17 cellular contexts compared by ENCODE assay signal in the genomic region with DNA sequence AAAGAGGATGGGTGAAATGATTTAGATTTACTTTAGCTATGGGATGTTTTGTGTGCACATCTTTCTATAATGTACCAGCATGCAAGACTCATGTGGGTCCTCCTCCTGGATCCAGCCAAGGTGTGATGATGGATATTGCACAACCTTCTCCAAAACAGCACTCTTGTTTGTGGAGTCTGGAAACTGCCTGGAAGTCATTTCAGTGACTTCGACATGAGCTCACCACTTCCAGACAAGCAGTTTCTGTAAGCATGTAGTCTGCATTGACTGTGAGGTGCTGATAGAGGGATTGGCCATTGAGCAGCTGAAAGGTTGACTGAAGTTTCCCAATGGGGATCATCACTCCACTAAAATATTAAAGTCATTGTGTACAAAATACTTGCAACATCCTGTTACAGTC.
A peak's percentile ranks its signal among the peaks of the same experiment; 100 is the strongest.
DNase-seq lines count a peak whose midpoint lies in the region; ATAC-seq, FAIRE-seq and TF ChIP-seq lines count a peak whose summit lies in the region.
"Had no signal": no experiment of that assay in that cellular context is flagged by ENCODE, and none has a peak within 500 bp of the region (broad histone marks: within the 10 kb centered on the region; RNA-seq: fewer than 3 reads in every experiment).

No MANE protein-coding gene starts in this region.

- H3K36me3 ChIP-seq in mammary epithelial cell (ENCODE audit: insufficient read depth, low read length) (no peaks in the 10 kb centered on the region), HepG2 (replicated peaks in 1 of 2; ENCODE audit: control insufficient read depth in 1 of 2, insufficient read depth in 2 of 2, low read length in 2 of 2) (no peaks in the 10 kb centered on the region), right lobe of liver (no peaks in the 10 kb centered on the region), transverse colon (no peaks in the 10 kb centered on the region)
- H3K36me3 ChIP-seq: BLaER1, HAP-1 had no signal

- no peaks in the 10 kb centered on the region for H3K27me3 Mint-ChIP-seq in MCF 10A (ENCODE audit: insufficient read depth, unreplicated experiment)

- POLR2A ChIA-PET in MCF 10A (lab: Yijun Ruan, JAX), result interaction anchor here (0.9 kb wide), 1 partner anchor 20 kb away, joined by 3 read pairs; no protein-coding TSS in a partner anchor
- POLR2A ChIA-PET in HepG2 (lab: Yijun Ruan, JAX), result no interaction called here

- H3K36me3 Mint-ChIP-seq in MCF 10A (ENCODE audit: insufficient read depth, unreplicated experiment), result no peaks in the 10 kb centered on the region

- no peak overlapping the region for H3K27ac Mint-ChIP-seq in MCF 10A (ENCODE audit: low read depth, unreplicated experiment)

- dilution Hi-C loops in mammary epithelial cell (cut with HindIII; ENCODE audit: low sequenced_read_pairs), result no loop called here

- H3K79me2 ChIP-seq in mammary epithelial cell (ENCODE audit: insufficient read depth, low read length), result no peaks in the 10 kb centered on the region
- H3K79me2 ChIP-seq in HepG2 (ENCODE audit: insufficient read depth, low read length), result no peaks in the 10 kb centered on the region

- H4K20me1 ChIP-seq in mammary epithelial cell (ENCODE audit: insufficient read depth, low read length) (no peaks in the 10 kb centered on the region), HepG2 (ENCODE audit: insufficient read depth, low read length) (no peaks in the 10 kb centered on the region)
- H4K20me1 ChIP-seq: BLaER1 had no signal

- no peaks in the 10 kb centered on the region for H3K27me3 ChIP-seq in mammary epithelial cell (ENCODE audit: insufficient read depth, low read length)
- H3K27me3 ChIP-seq in HepG2 (ENCODE audit: control insufficient read depth in 1 of 2, insufficient read depth in 2 of 2, low read length in 2 of 2), result no peaks in the 10 kb centered on the region; a peak in 1 of 5 replicates
- no peaks in the 10 kb centered on the region for H3K27me3 ChIP-seq in right lobe of liver
- H3K27me3 ChIP-seq in transverse colon, result no peaks in the 10 kb centered on the region
- H3K27me3 ChIP-seq: BLaER1 had no signal

- BruUV-seq in mammary epithelial cell (replicated peaks; lab: Mats Ljungman, UMichigan) (no TSS peak), MCF 10A (replicated peaks; lab: Mats Ljungman, UMichigan) (no TSS peak), HepG2 (replicated peaks; lab: Mats Ljungman, UMichigan) (no TSS peak)

- H3K4me3 ChIP-seq in mammary epithelial cell (replicated peaks in 1 of 3; ENCODE audit: insufficient read depth in 1 of 3, low read depth in 2 of 3, low read length in 3 of 3), result no peak overlapping the region
- no peak overlapping the region for H3K4me3 ChIP-seq in HepG2 (replicated peaks in 1 of 3; ENCODE audit: insufficient read depth in 1 of 3, low read depth in 2 of 3, low read length in 3 of 3)
- H3K4me3 ChIP-seq in right lobe of liver, result no peak overlapping the region
- H3K4me3 ChIP-seq in fibroblast of pulmonary artery (replicated peaks; ENCODE audit: low read depth, low read length), result no peak overlapping the region
- H3K4me3 ChIP-seq in transverse colon, result no peak overlapping the region
- H3K4me3 ChIP-seq: BLaER1, HAP-1 had no signal

- H3K9me3 ChIP-seq in mammary epithelial cell (replicated peaks; ENCODE audit: insufficient read depth, low read length), result no peaks in the 10 kb centered on the region
- H3K9me3 ChIP-seq in HepG2 (ENCODE audit: low read length), result peaks cover 43% of the 10 kb centered on the region; the same call in 1 of the 2 replicates
- no peaks in the 10 kb centered on the region for H3K9me3 ChIP-seq in right lobe of liver
- no peaks in the 10 kb centered on the region for H3K9me3 ChIP-seq in transverse colon
- H3K9me3 ChIP-seq: HAP-1 had no signal

- CTCF ChIA-PET in mammary epithelial cell (lab: Charles Lee; ENCODE audit: low non-redundant PET), result no interaction called here
- CTCF ChIA-PET in MCF 10A (lab: Yijun Ruan, JAX), result no interaction called here
- CTCF ChIA-PET in HepG2 (lab: Yijun Ruan, JAX; ENCODE audit: low intra/inter-chr PET ratio, low total read pairs), result no interaction called here

- DNase-seq in mammary epithelial cell (peak; percentile 25), MCF 10A (ENCODE audit: unreplicated experiment) (no peak), HepG2 (ENCODE audit: low spot score) (no peak), right lobe of liver (no peak), fibroblast of pulmonary artery (ENCODE audit: low read depth) (peak; percentile 19), sciatic nerve (ENCODE audit: low spot score) (no peak), COR-L47 (lab: John Stamatoyannopoulos, UW) (no peak), transverse colon (no peak)
- DNase-seq: AML-193; CD8-positive, alpha-beta memory T cell; DMS53; GF-D8 had no signal

- H3K9ac ChIP-seq in mammary epithelial cell (ENCODE audit: insufficient read depth, low read length) (no peak overlapping the region), HepG2 (ENCODE audit: insufficient read depth, low read depth, low read length) (no peak overlapping the region)
- H3K9ac ChIP-seq: BLaER1 had no signal

- WGBS in mammary epithelial cell (ENCODE audit: low coverage, missing lambda C conversion rate), result 100% methylated on average over 1 of the region's 1 CpG
- WGBS in HepG2 (ENCODE audit: low lambda C conversion rate), result 0% methylated on average over 1 of the region's 1 CpG
- 91% methylated on average over 1 of the region's 1 CpG for WGBS in right lobe of liver (ENCODE audit: insufficient coverage, low coverage, low lambda C conversion rate, missing lambda C conversion rate)
- WGBS in transverse colon (ENCODE audit: low coverage in 1 of 2), 2 donors, result 84% methylated on average over 1 of the region's 1 CpG; no CpG with 5 or more reads in 1 of the 2 donors

- TF ChIP-seq EP300 in HepG2 (IDR thresholded peaks at IDR 0.05; ENCODE audit: low read depth in 2 of 2, low read length in 2 of 2) (no peak), HepG2 (CRISPR knock-in tag; IDR thresholded peaks at IDR 0.05; ENCODE audit: borderline replicate concordance) (no peak), transverse colon (IDR thresholded peaks at IDR 0.05; ENCODE audit: low read depth) (no peak)

- in situ Hi-C loops in mammary epithelial cell (cut with MboI; ENCODE audit: low sequenced_read_pairs in 2 of 2) (no loop called here), HepG2 (cut with HindIII; ENCODE audit: extremely low pct_ligation_motif_present, low pct_unique_long_range_greater_than_20kb) (no loop called here), transverse colon (cut with MboI; ENCODE audit: low pct_ligation_motif_present in 1 of 4, low pct_unique_long_range_greater_than_20kb in 1 of 4, low sequenced_read_pairs in 3 of 4) (no loop called here)

- TF ChIP-seq CTCF in mammary epithelial cell (conservative IDR thresholded peaks at IDR 0.05 in 1 of 2, IDR thresholded peaks at IDR 0.05 in 1 of 2; ENCODE audit: extremely low read depth in 1 of 2, insufficient read depth in 1 of 2, low read depth in 1 of 2, low read length in 2 of 2) (no peak), MCF 10A (IDR thresholded peaks at IDR 0.05; ENCODE audit: unreplicated experiment) (no peak), HepG2 (CRISPR knock-in tag; IDR thresholded peaks at IDR 0.05) (no peak), right lobe of liver (IDR thresholded peaks at IDR 0.05) (no peak), fibroblast of pulmonary artery (IDR thresholded peaks at IDR 0.05; ENCODE audit: low read length, missing control alignments) (no peak), transverse colon (IDR thresholded peaks at IDR 0.05) (no peak)

- H3K4me2 ChIP-seq in mammary epithelial cell (ENCODE audit: insufficient read depth, low read depth, low read length) (no peak overlapping the region), HepG2 (ENCODE audit: low read depth, low read length) (no peak overlapping the region)
- H3K4me2 ChIP-seq: BLaER1 had no signal

- H2AFZ ChIP-seq in mammary epithelial cell (ENCODE audit: low read depth, low read length) (no peak overlapping the region), HepG2 (ENCODE audit: low read length) (no peak overlapping the region)

- no peaks in the 10 kb centered on the region for H3K4me1 Mint-ChIP-seq in MCF 10A (ENCODE audit: insufficient read depth, unreplicated experiment)

- no peak for TF ChIP-seq RAD21 in HepG2 (CRISPR knock-in tag; IDR thresholded peaks at IDR 0.05)

- no peaks in the 10 kb centered on the region for H3K4me1 ChIP-seq in mammary epithelial cell (ENCODE audit: insufficient read depth, low read length)
- H3K4me1 ChIP-seq in HepG2 (ENCODE audit: insufficient read depth, low read length), result no peaks in the 10 kb centered on the region
- H3K4me1 ChIP-seq in right lobe of liver, result no peaks in the 10 kb centered on the region
- no peaks in the 10 kb centered on the region for H3K4me1 ChIP-seq in transverse colon
- H3K4me1 ChIP-seq: BLaER1, HAP-1 had no signal

- TF ChIP-seq POLR2A in HepG2 (IDR thresholded peaks at IDR 0.05; ENCODE audit: insufficient read depth in 1 of 2, low read depth in 2 of 2, low read length in 2 of 2) (no peak), right lobe of liver (IDR thresholded peaks at IDR 0.05) (no peak), transverse colon (IDR thresholded peaks at IDR 0.05) (no peak)

- ATAC-seq in HepG2 (no peak), right lobe of liver (no peak), sciatic nerve (peak; percentile 56)

- H3K27ac ChIP-seq in mammary epithelial cell (ENCODE audit: insufficient read depth, low read depth, low read length), result no peak overlapping the region
- H3K27ac ChIP-seq in HepG2 (ENCODE audit: extremely low read length, insufficient read depth, low read length), result no peak overlapping the region
- no peak overlapping the region for H3K27ac ChIP-seq in right lobe of liver
- no peak overlapping the region for H3K27ac ChIP-seq in transverse colon
- H3K27ac ChIP-seq: 22Rv1, BLaER1 had no signal

- H3K9me3 Mint-ChIP-seq in MCF 10A (ENCODE audit: unreplicated experiment), result peaks cover 2% of the 10 kb centered on the region

- intact Hi-C loops in mammary epithelial cell (cut with micrococcal nuclease), result no loop called here
- intact Hi-C loops in MCF 10A (cut with micrococcal nuclease), result no loop called here
- intact Hi-C loops in HepG2 (cut with micrococcal nuclease; ENCODE audit: unreplicated experiment), result no loop called here
- intact Hi-C loops in right lobe of liver (cut with DNase I), result no loop called here
- intact Hi-C loops in sciatic nerve (cut with DNase I), result no loop called here
- intact Hi-C loops in transverse colon (cut with DNase I; ENCODE audit: low total_unique reads), result no loop called here

- no peak for FAIRE-seq in HepG2 (lab: Jason Lieb, UNC)
- FAIRE-seq: GM19239, H1 had no signal

- no peak overlapping the region for H3K4me3 Mint-ChIP-seq in MCF 10A (ENCODE audit: unreplicated experiment)
- H3K4me3 Mint-ChIP-seq: CD8-positive, alpha-beta memory T cell had no signal

TF ChIP-seq in HepG2, 621 proteins besides CTCF, POLR2A, EP300 and RAD21:
- TF ChIP-seq ZNF282 (IDR thresholded peaks at IDR 0.05; ENCODE audit: partially characterized antibody) (no peak), CEBPB (IDR thresholded peaks at IDR 0.05; ENCODE audit: borderline replicate concordance, low read depth, low read length) (peak; percentile 67; the same call in 1 of the 2 replicates)

Comparison
In these comparisons a context has a peak if more than half of its experiments do, and no peak if none do; other contexts are left out.
1. DNase-seq: peak in mammary epithelial cell (single experiment) and fibroblast of pulmonary artery (single experiment); none in MCF 10A (single experiment), HepG2 (single experiment), right lobe of liver (0 of 3), sciatic nerve (single experiment), COR-L47 (single experiment) and transverse colon (single experiment).